ENCODE assay signal across 8 cellular contexts in genomic region chr1:13730751-13731482, GRCh38. TPM values are rescaled to one million over a fixed set of nuclear protein-coding genes. Genes with fewer than 3 reads are reported as not detected.
DNase-seq lines count a peak whose midpoint lies in the region; ATAC-seq and TF ChIP-seq lines count a peak whose summit lies in the region.

No MANE protein-coding gene starts in this region.

- WGBS in esophagus muscularis mucosa = 71% methylated on average over 12 of the region's 12 CpGs

- no peaks in the 10 kb centered on the region for H3K27me3 ChIP-seq in foreskin keratinocyte
- no peaks in the 10 kb centered on the region for H3K27me3 ChIP-seq in esophagus muscularis mucosa

- H3K27ac ChIP-seq in foreskin keratinocyte = no peak overlapping the region
- no peak overlapping the region for H3K27ac ChIP-seq in esophagus muscularis mucosa (replicated peaks in 1 of 4)

- TF ChIP-seq CTCF in foreskin keratinocyte (conservative IDR thresholded peaks at IDR 0.05) (no peak), esophagus muscularis mucosa (IDR thresholded peaks at IDR 0.05) (no peak)

- peak; percentile 91 for ATAC-seq in GM21381 (IDR thresholded peaks at IDR 0.05; ENCODE audit: unreplicated experiment)
- peak; percentile 75 for ATAC-seq in foreskin keratinocyte

- H3K4me1 ChIP-seq in foreskin keratinocyte (peaks cover 3% of the 10 kb centered on the region), esophagus muscularis mucosa (peaks cover 0 to 23% (median 10%) of the 10 kb centered on the region in 4 donors)

- H3K9me3 ChIP-seq in esophagus muscularis mucosa = no peaks in the 10 kb centered on the region

- peak; percentile 65 for DNase-seq in GDM1 (lab: John Stamatoyannopoulos, UW)
- DNase-seq in KG1 (lab: John Stamatoyannopoulos, UW) = peak; percentile 55
- peak; percentile 52 to 66 for DNase-seq in activated CD8-positive, alpha-beta memory T cell treated with anti-CD3 and anti-CD28 coated beads for 4 hours (ENCODE audit: low read depth in 2 of 2)
- DNase-seq in foreskin keratinocyte = peak in 1 of 2 donors; percentile 46
- DNase-seq in stimulated activated CD4-positive, alpha-beta T cell treated with anti-CD3 and anti-CD28 coated beads, Interleukin-4, amount 100 ng/mL, for 4 hours = peak; percentile 60 to 80
- DNase-seq in esophagus muscularis mucosa (ENCODE audit: extremely low spot score) = no peak
- no peak for DNase-seq in mesenteric fat pad (ENCODE audit: low spot score)

- H3K36me3 ChIP-seq in esophagus muscularis mucosa = peaks cover 0 to 7% (median 0%) of the 10 kb centered on the region in 4 donors

- TF ChIP-seq EP300 in esophagus muscularis mucosa (IDR thresholded peaks at IDR 0.05) = no peak

- no peak for TF ChIP-seq POLR2A in esophagus muscularis mucosa (IDR thresholded peaks at IDR 0.05; ENCODE audit: low read depth)

- peak overlapping the region in 1 of 4 donors; percentile 15 for H3K4me3 ChIP-seq in esophagus muscularis mucosa

- intact Hi-C loops in esophagus muscularis mucosa (cut with DNase I) = no loop called here

RNA-seq across cellular contexts. Expression of gene PRDM2, which starts 30.9 kb away (rescaled TPM):
- total RNA-seq in foreskin keratinocyte (19.0 and 19.1 TPM in 2 replicates), esophagus muscularis mucosa (10 to 100 TPM; 32.5 to 54.6 (median 44.2) TPM), mesenteric fat pad (38.1 TPM)
- polyA plus RNA-seq in foreskin keratinocyte = 5.2 and 6.0 TPM in 2 replicates

Comparison
In these comparisons a context has a peak if more than half of its experiments do, and no peak if none do; other contexts are left out.
1. DNase-seq: peak in GDM1 (single experiment), KG1 (single experiment), activated CD8-positive, alpha-beta memory T cell treated with anti-CD3 and anti-CD28 coated beads for 4 hours (2 of 2) and stimulated activated CD4-positive, alpha-beta T cell treated with anti-CD3 and anti-CD28 coated beads, Interleukin-4, amount 100 ng/mL, for 4 hours (2 of 2); none in esophagus muscularis mucosa (single experiment) and mesenteric fat pad (single experiment).